ENCODE assay signal across 8 cellular contexts in the genomic region with DNA sequence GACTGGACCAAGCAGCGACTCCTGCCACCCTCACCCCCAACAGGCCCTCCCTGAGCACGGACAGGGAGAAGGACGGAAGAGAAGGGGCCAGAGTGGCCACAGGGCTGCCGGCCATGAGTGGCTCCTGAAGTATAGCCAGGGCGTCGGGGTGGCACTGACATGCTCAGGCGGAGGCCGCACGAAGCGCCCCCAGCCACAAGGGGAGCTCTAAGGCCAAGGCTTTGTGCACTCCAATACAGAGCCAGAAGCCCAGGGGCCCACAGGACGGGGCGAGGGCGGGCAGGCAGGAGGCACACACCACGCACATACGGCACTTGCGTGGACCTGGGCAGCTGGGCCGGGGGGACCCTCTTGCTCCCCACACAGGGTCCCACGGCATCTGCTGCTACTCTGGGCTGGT. TPM values are rescaled to one million over a fixed set of nuclear protein-coding genes. Genes with fewer than 3 reads are reported as not detected.
DNase-seq lines count a peak whose midpoint lies in the region; ATAC-seq and TF ChIP-seq lines count a peak whose summit lies in the region.

No MANE protein-coding gene starts in this region.

- H3K27me3 Mint-ChIP-seq in natural killer cell (ENCODE audit: low read depth in 2 of 2): no peaks in the 10 kb centered on the region

- peak; percentile 44 for TF ChIP-seq CTCF in astrocyte of the cerebellum (IDR thresholded peaks at IDR 0.05; ENCODE audit: low read depth, low read length, missing control alignments)
- peak; percentile 31 for TF ChIP-seq CTCF in natural killer cell (IDR thresholded peaks at IDR 0.05)
- TF ChIP-seq CTCF in lower leg skin (IDR thresholded peaks at IDR 0.05): no peak

- no peaks in the 10 kb centered on the region for H3K36me3 Mint-ChIP-seq in natural killer cell

- intact Hi-C loops in natural killer cell (cut with micrococcal nuclease): no loop called here
- intact Hi-C loops in lower leg skin (cut with DNase I; ENCODE audit: low total_unique reads): no loop called here

- H3K4me1 Mint-ChIP-seq in natural killer cell: peaks cover 45 to 67% of the 10 kb centered on the region in 2 donors

- H3K4me3 ChIP-seq in astrocyte of the cerebellum (ENCODE audit: low read depth, low read length) (no peak overlapping the region), lower leg skin (ENCODE audit: low read depth, poor library complexity, severe bottlenecking) (no peak overlapping the region)

- H3K4me3 Mint-ChIP-seq in natural killer cell: no peak overlapping the region

- no peak for TF ChIP-seq POLR2A in lower leg skin (IDR thresholded peaks at IDR 0.05)

- no peaks in the 10 kb centered on the region for H3K9me3 Mint-ChIP-seq in natural killer cell

- DNase-seq in D341Med (ENCODE audit: low spot score) (peak; percentile 80), HuH-7.5 (ENCODE audit: low spot score) (peak; percentile 75), astrocyte of the cerebellum (ENCODE audit: low read depth) (no peak), natural killer cell (no peak), dedifferentiated amniotic fluid mesenchymal stem cell (ENCODE audit: extremely low spot score) (no peak), NCI-H345 (lab: John Stamatoyannopoulos, UW) (no peak), lower leg skin (ENCODE audit: low spot score in 2 of 2) (no peak), DMS153 treated with DMSO at 0.1 percent for 48 hours (lab: John Stamatoyannopoulos, UW; ENCODE audit: unreplicated experiment) (no peak)

- in situ Hi-C loops in astrocyte of the cerebellum (cut with HindIII; ENCODE audit: low sequenced_read_pairs): no loop called here

- 87 to 89% methylated on average over 16 to 17 of the region's 18 CpGs for WGBS in lower leg skin, 2 donors

- H3K27ac Mint-ChIP-seq in natural killer cell: peak overlapping the region; percentile 78 to 82

- peak; percentile 39 to 62 (median 53) for ATAC-seq in natural killer cell

RNA-seq across cellular contexts. Expression of gene KLF2, which starts 52.0 kb away (rescaled TPM):
- 100 to 1,000 TPM; 246 to 645 (median 377) TPM for total RNA-seq in natural killer cell
- 10 to 100 TPM; 12.6 to 27.5 (median 19.9) TPM for total RNA-seq in lower leg skin

Comparison
In these comparisons a context has a peak if more than half of its experiments do, and no peak if none do; other contexts are left out.
1. DNase-seq: peak in D341Med (single experiment) and HuH-7.5 (single experiment); none in astrocyte of the cerebellum (single experiment), natural killer cell (single experiment), dedifferentiated amniotic fluid mesenchymal stem cell (single experiment), NCI-H345 (single experiment), lower leg skin (0 of 2) and DMS153 treated with DMSO at 0.1 percent for 48 hours (single experiment).
2. CTCF ChIP-seq: peak in astrocyte of the cerebellum (single experiment) and natural killer cell (single experiment); none in lower leg skin (0 of 3).
3. RNA of gene KLF2, which starts 52.0 kb away (total RNA-seq): 246 to 645 TPM in natural killer cell; 12.6 to 27.5 TPM in lower leg skin; every median in the first group is over 4 times any median in the second.